19 cellular contexts compared by ENCODE assay signal in the genomic region with DNA sequence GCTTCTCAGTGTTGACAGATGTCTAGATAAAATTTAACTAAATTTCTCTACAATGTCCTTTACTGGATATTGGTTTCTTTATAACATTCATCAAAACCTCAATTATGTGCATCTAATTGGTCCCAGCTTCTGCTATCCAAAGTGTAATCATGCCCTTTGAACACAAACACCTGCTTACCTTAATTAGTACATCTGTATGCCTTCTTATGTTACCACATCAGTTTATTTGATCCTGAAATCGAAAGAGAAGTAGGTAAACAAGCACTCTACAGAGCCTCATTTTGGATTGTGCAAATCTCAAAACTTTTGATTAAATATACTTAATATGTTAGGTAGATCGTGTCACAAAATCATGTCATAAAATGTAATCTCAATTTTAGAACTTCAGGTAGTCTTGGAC. TPM values are rescaled to one million over a fixed set of nuclear protein-coding genes. Genes with fewer than 3 reads are reported as not detected.
A peak's percentile ranks its signal among the peaks of the same experiment; 100 is the strongest.
DNase-seq lines count a peak whose midpoint lies in the region; ATAC-seq and TF ChIP-seq lines count a peak whose summit lies in the region.
"Had no signal": no experiment of that assay in that cellular context is flagged by ENCODE, and none has a peak within 500 bp of the region (broad histone marks: within the 10 kb centered on the region; RNA-seq: fewer than 3 reads in every experiment).

No MANE protein-coding gene starts in this region.

- no peak overlapping the region for H2AFZ ChIP-seq in GM23338

- H3K27me3 Mint-ChIP-seq in GM23338 (ENCODE audit: insufficient read depth, low read depth, poor library complexity) = no peaks in the 10 kb centered on the region
- H3K27me3 Mint-ChIP-seq: activated naive CD8-positive, alpha-beta T cell treated with anti-CD3 and anti-CD28 coated beads, Interleukin-2, amount 50 U/mL, for 24 hours; CD8-positive, alpha-beta memory T cell; type B pancreatic cell had no signal

- no peak overlapping the region for H3K4me2 ChIP-seq in GM23338

- no peaks in the 10 kb centered on the region for H3F3A ChIP-seq in GM23338 (replicated peaks; ENCODE audit: low read depth)

- H4K20me1 ChIP-seq in GM23338 (replicated peaks; ENCODE audit: insufficient read depth) = peaks cover 21% of the 10 kb centered on the region

- no peak overlapping the region for H3K27ac ChIP-seq in GM23338 (ENCODE audit: low read depth)
- H3K27ac ChIP-seq: brain microvascular endothelial cell, lower lobe of right lung had no signal

- no peak overlapping the region for H3K27ac Mint-ChIP-seq in GM23338
- H3K27ac Mint-ChIP-seq: type B pancreatic cell had no signal

- no peaks in the 10 kb centered on the region for H3K27me3 ChIP-seq in GM23338 (ENCODE audit: insufficient read depth)
- H3K27me3 ChIP-seq: brain microvascular endothelial cell had no signal

- ATAC-seq in GM18870 (IDR thresholded peaks at IDR 0.05; ENCODE audit: unreplicated experiment) (no peak), GM23338 (no peak)
- ATAC-seq: activated naive CD8-positive, alpha-beta T cell treated with anti-CD3 and anti-CD28 coated beads, Interleukin-2, amount 50 U/mL, for 24 hours; activated T-cell treated with anti-CD3 and anti-CD28 coated beads, Interleukin-2, amount 50 U/mL, for 72 hours; lower lobe of right lung; SK-N-SH treated with all-trans-retinoic acid at 6 μM for 48 hours had no signal

- peaks cover 20% of the 10 kb centered on the region for H3K4me1 Mint-ChIP-seq in GM23338

- H3K9me2 ChIP-seq in GM23338 (ENCODE audit: insufficient read depth) = no peaks in the 10 kb centered on the region

- H3K4me1 ChIP-seq in GM23338 (ENCODE audit: insufficient read depth) = peaks cover 21% of the 10 kb centered on the region
- H3K4me1 ChIP-seq: lower lobe of right lung had no signal

- no peak overlapping the region for H3K4me3 ChIP-seq in GM23338
- H3K4me3 ChIP-seq: lower lobe of right lung had no signal

- H3K36me3 ChIP-seq in GM23338 (ENCODE audit: insufficient read depth) = no peaks in the 10 kb centered on the region
- H3K36me3 ChIP-seq: brain microvascular endothelial cell, lower lobe of right lung had no signal

- DNase-seq in COR-L47 (lab: John Stamatoyannopoulos, UW) (peak; percentile 7), NCI-H1105 treated with DMSO at 0.1 percent for 48 hours (lab: John Stamatoyannopoulos, UW) (peak; percentile 96), NCI-H2196 (lab: John Stamatoyannopoulos, UW; ENCODE audit: unreplicated experiment) (peak; percentile 19), GM23338 (ENCODE audit: low spot score) (no peak), retina (no peak), midbrain (lab: John Stamatoyannopoulos, UW) (no peak)
- peak; percentile 13 for DNase-seq in central memory CD4-positive, alpha-beta T cell
- DNase-seq: activated CD4-positive, alpha-beta T cell treated with anti-CD3 and anti-CD28 coated beads for 1 hour; activated naive CD8-positive, alpha-beta T cell treated with anti-CD3 and anti-CD28 coated beads, Interleukin-2, amount 50 U/mL, for 24 hours; activated T-cell treated with anti-CD3 and anti-CD28 coated beads, Interleukin-2, amount 50 U/mL, for 72 hours; brain microvascular endothelial cell; CD8-positive, alpha-beta memory T cell; cortex of kidney; Kasumi-1; lower lobe of right lung; NCI-H446 had no signal

- H3K4me3 Mint-ChIP-seq in GM23338 = no peak overlapping the region
- H3K4me3 Mint-ChIP-seq: activated naive CD8-positive, alpha-beta T cell treated with anti-CD3 and anti-CD28 coated beads, Interleukin-2, amount 50 U/mL, for 24 hours; activated T-cell treated with anti-CD3 and anti-CD28 coated beads, Interleukin-2, amount 50 U/mL, for 72 hours; type B pancreatic cell had no signal

- H3K36me3 Mint-ChIP-seq in GM23338 (ENCODE audit: low read depth) = no peaks in the 10 kb centered on the region

- TF ChIP-seq CTCF in GM23338 (conservative IDR thresholded peaks at IDR 0.05; ENCODE audit: low read depth in 2 of 2) = no peak

- peaks cover 100% of the 10 kb centered on the region for H3K79me2 ChIP-seq in GM23338 (replicated peaks; ENCODE audit: insufficient read depth)

- no peaks in the 10 kb centered on the region for H3K9me3 Mint-ChIP-seq in GM23338
- H3K9me3 Mint-ChIP-seq: activated naive CD8-positive, alpha-beta T cell treated with anti-CD3 and anti-CD28 coated beads, Interleukin-2, amount 50 U/mL, for 24 hours; activated T-cell treated with anti-CD3 and anti-CD28 coated beads, Interleukin-2, amount 50 U/mL, for 72 hours; CD8-positive, alpha-beta memory T cell; type B pancreatic cell had no signal

TF ChIP-seq in GM23338, 12 proteins besides CTCF, POLR2A, EP300 and RAD21 (continues in another document):
- no peak for TF ChIP-seq JUNB (IDR thresholded peaks at IDR 0.05; ENCODE audit: unreplicated experiment)
- no peak for TF ChIP-seq EZH2 (IDR thresholded peaks at IDR 0.05; ENCODE audit: low read depth, unreplicated experiment)
- no peak for TF ChIP-seq ZNF331 (CRISPR knock-in tag; IDR thresholded peaks at IDR 0.05; ENCODE audit: low read depth)
- no peak for TF ChIP-seq STAT1 (IDR thresholded peaks at IDR 0.05; ENCODE audit: unreplicated experiment)
- TF ChIP-seq, protein P1, sequence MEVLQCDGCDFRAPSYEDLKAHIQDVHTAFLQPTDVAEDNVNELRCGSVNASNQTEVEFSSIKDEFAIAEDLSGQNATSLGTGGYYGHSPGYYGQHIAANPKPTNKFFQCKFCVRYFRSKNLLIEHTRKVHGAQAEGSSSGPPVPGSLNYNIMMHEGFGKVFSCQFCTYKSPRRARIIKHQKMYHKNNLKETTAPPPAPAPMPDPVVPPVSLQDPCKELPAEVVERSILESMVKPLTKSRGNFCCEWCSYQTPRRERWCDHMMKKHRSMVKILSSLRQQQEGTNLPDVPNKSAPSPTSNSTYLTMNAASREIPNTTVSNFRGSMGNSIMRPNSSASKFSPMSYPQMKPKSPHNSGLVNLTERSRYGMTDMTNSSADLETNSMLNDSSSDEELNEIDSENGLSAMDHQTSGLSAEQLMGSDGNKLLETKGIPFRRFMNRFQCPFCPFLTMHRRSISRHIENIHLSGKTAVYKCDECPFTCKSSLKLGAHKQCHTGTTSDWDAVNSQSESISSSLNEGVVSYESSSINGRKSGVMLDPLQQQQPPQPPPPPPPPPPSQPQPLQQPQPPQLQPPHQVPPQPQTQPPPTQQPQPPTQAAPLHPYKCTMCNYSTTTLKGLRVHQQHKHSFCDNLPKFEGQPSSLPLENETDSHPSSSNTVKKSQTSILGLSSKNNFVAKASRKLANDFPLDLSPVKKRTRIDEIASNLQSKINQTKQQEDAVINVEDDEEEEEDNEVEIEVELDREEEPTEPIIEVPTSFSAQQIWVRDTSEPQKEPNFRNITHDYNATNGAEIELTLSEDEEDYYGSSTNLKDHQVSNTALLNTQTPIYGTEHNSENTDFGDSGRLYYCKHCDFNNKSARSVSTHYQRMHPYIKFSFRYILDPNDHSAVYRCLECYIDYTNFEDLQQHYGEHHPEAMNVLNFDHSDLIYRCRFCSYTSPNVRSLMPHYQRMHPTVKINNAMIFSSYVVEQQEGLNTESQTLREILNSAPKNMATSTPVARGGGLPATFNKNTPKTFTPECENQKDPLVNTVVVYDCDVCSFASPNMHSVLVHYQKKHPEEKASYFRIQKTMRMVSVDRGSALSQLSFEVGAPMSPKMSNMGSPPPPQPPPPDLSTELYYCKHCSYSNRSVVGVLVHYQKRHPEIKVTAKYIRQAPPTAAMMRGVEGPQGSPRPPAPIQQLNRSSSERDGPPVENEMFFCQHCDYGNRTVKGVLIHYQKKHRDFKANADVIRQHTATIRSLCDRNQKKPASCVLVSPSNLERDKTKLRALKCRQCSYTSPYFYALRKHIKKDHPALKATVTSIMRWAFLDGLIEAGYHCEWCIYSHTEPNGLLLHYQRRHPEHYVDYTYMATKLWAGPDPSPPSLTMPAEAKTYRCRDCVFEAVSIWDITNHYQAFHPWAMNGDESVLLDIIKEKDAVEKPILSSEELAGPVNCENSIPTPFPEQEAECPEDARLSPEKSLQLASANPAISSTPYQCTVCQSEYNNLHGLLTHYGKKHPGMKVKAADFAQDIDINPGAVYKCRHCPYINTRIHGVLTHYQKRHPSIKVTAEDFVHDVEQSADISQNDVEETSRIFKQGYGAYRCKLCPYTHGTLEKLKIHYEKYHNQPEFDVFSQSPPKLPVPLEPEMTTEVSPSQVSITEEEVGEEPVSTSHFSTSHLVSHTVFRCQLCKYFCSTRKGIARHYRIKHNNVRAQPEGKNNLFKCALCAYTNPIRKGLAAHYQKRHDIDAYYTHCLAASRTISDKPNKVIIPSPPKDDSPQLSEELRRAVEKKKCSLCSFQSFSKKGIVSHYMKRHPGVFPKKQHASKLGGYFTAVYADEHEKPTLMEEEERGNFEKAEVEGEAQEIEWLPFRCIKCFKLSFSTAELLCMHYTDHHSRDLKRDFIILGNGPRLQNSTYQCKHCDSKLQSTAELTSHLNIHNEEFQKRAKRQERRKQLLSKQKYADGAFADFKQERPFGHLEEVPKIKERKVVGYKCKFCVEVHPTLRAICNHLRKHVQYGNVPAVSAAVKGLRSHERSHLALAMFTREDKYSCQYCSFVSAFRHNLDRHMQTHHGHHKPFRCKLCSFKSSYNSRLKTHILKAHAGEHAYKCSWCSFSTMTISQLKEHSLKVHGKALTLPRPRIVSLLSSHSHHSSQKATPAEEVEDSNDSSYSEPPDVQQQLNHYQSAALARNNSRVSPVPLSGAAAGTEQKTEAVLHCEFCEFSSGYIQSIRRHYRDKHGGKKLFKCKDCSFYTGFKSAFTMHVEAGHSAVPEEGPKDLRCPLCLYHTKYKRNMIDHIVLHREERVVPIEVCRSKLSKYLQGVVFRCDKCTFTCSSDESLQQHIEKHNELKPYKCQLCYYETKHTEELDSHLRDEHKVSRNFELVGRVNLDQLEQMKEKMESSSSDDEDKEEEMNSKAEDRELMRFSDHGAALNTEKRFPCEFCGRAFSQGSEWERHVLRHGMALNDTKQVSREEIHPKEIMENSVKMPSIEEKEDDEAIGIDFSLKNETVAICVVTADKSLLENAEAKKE (CRISPR knock-in tag; IDR thresholded peaks at IDR 0.05) = no peak
- no peak for TF ChIP-seq POLR2AphosphoS5 (IDR thresholded peaks at IDR 0.05; ENCODE audit: low read depth)
- TF ChIP-seq EZH2phosphoT487 (IDR thresholded peaks at IDR 0.05; ENCODE audit: unreplicated experiment) = no peak
- TF ChIP-seq, protein P2, sequence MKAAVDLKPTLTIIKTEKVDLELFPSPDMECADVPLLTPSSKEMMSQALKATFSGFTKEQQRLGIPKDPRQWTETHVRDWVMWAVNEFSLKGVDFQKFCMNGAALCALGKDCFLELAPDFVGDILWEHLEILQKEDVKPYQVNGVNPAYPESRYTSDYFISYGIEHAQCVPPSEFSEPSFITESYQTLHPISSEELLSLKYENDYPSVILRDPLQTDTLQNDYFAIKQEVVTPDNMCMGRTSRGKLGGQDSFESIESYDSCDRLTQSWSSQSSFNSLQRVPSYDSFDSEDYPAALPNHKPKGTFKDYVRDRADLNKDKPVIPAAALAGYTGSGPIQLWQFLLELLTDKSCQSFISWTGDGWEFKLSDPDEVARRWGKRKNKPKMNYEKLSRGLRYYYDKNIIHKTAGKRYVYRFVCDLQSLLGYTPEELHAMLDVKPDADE (IDR thresholded peaks at IDR 0.05) = no peak

RNA-seq across cellular contexts. Expression of a gene that starts 36.5 kb away (rescaled TPM):
- 59.2 and 65.5 TPM in 2 replicates for total RNA-seq in GM23338 (2014; rRNA removed; shearing (Covaris generic))
- polyA plus RNA-seq in GM23338 (2016; fragmentation: Nextera tagmentation; extraction: Ambion mirVana) = 19.8 and 21.7 TPM in 2 replicates

RNA-seq across cellular contexts. Expression of a gene that starts 46.1 kb away (rescaled TPM):
- 0.74 and 1.9 TPM in 2 replicates for total RNA-seq in GM23338 (2014; rRNA removed; shearing (Covaris generic))
- polyA plus RNA-seq in GM23338 (2016; fragmentation: Nextera tagmentation; extraction: Ambion mirVana) = 1.2 and 2.1 TPM in 2 replicates

Comparison
In these comparisons a context has a peak if more than half of its experiments do, and no peak if none do; other contexts are left out.
1. DNase-seq: peak in COR-L47 (single experiment), NCI-H1105 treated with DMSO at 0.1 percent for 48 hours (single experiment), NCI-H2196 (single experiment) and central memory CD4-positive, alpha-beta T cell (single experiment); none in GM23338 (single experiment), retina (single experiment) and midbrain (single experiment).